In the genomic region with DNA sequence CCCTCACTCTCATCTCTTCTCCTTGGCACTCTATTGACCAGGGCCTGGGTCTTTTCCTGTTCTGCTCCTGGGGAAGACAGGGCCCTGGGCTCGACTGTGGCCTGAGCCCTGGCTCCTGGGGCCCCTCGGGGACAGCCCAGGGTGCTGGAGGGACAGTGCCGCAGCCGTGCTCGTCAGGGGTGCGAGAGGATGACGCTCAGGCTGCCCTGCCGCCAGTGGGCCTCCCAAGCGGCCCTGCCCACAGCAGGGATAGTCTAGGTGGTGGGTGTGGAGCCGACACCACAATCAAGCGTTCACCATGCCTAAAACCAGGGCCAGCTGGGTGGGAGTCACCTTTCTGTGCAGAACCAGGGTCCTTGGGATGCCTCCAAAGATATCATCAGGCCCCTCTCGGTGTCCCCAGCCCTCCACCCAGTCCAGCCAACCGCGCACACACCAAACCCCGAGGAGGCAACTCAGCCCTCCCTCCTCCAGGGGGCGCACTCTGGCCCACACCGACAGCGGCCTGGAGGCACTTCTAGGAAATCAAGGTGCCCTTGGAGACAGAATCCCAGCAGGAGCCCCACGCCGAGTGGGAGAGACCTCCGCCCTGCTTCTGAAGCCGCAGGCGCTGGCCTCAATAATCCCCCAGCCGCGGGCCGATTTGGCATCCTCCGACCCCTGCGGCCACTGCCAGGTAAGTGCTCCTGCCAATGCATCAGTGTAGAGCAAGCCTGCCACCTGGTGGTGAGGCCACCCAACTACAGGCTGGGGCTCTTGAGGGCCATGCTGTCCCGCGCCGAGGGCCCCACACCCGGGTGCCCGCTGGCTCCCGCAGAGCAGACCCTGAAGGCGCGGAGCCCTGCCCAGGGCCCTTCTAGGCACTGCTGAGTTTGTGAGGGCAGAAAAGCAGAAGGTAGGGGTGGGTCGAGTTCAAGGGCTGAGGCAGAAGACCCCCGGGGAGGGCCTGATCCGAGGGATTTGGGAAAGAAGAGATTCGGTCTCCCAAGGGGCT, we compare ENCODE assay signal across 8 cellular contexts.
DNase-seq lines count a peak whose midpoint lies in the region; ATAC-seq and TF ChIP-seq lines count a peak whose summit lies in the region.

No MANE protein-coding gene starts in this region.

- H3K27me3 ChIP-seq in GM06990 (replicated peaks; ENCODE audit: control insufficient read depth, insufficient read depth, low read length), result peaks cover 3% of the 10 kb centered on the region
- no peaks in the 10 kb centered on the region for H3K27me3 ChIP-seq in iPS-20b (ENCODE audit: insufficient read depth, low read length)

- no TSS peak for BruUV-seq in MCF 10A (replicated peaks; lab: Mats Ljungman, UMichigan)

- H3K4me1 ChIP-seq in iPS-20b (ENCODE audit: insufficient read depth, low read length), result 0 out of 2 replicates have a peak, but pooled peaks cover 2% of the 10 kb centered on the region

- DNase-seq in GM06990 (ENCODE audit: extremely low read depth, insufficient read length), result peak; percentile 59
- no peak for DNase-seq in HFFc6
- DNase-seq in NCI-H1105 treated with DMSO at 0.1 percent for 48 hours (lab: John Stamatoyannopoulos, UW), result peak; percentile 32
- DNase-seq in UCSD-AML1 (lab: John Stamatoyannopoulos, UW; ENCODE audit: unreplicated experiment), result peak; percentile 56
- DNase-seq in MCF 10A (ENCODE audit: unreplicated experiment), result peak; percentile 0
- peak; percentile 40 to 56 for DNase-seq in stimulated activated CD4-positive, alpha-beta T cell treated with anti-CD3 and anti-CD28 coated beads, Interleukin-15, amount 100 ng/mL, for 1 hour (ENCODE audit: low read depth in 1 of 2, low spot score in 1 of 2)

- H3K4me3 ChIP-seq in GM06990 (replicated peaks; ENCODE audit: low read depth, low read length), result no peak overlapping the region
- peak overlapping the region; percentile 82 for H3K4me3 ChIP-seq in iPS-20b (ENCODE audit: low read length)

- H3K27ac Mint-ChIP-seq in HFFc6, result no peak overlapping the region
- no peak overlapping the region for H3K27ac Mint-ChIP-seq in MCF 10A (ENCODE audit: low read depth, unreplicated experiment)

- peaks cover 26% of the 10 kb centered on the region for H3K9me3 Mint-ChIP-seq in HFFc6
- peaks cover 12% of the 10 kb centered on the region for H3K9me3 Mint-ChIP-seq in MCF 10A (ENCODE audit: unreplicated experiment)

- ATAC-seq in HG03095 (IDR thresholded peaks at IDR 0.05; ENCODE audit: unreplicated experiment), result no peak

- peak overlapping the region; percentile 79 for H3K9ac ChIP-seq in iPS-20b (ENCODE audit: low read depth, low read length)

- H3K4me1 Mint-ChIP-seq in HFFc6 (ENCODE audit: low read depth) (no peaks in the 10 kb centered on the region), MCF 10A (ENCODE audit: insufficient read depth, unreplicated experiment) (no peaks in the 10 kb centered on the region)

- H3K36me3 ChIP-seq in GM06990 (ENCODE audit: control insufficient read depth, insufficient read depth, low read length) (no peaks in the 10 kb centered on the region), iPS-20b (ENCODE audit: insufficient read depth, low read depth, low read length) (no peaks in the 10 kb centered on the region)

- H3K4me3 Mint-ChIP-seq in HFFc6 (no peak overlapping the region), MCF 10A (ENCODE audit: unreplicated experiment) (no peak overlapping the region)

- H3K9me3 ChIP-seq in iPS-20b (ENCODE audit: insufficient read depth, low read depth, low read length), result no peaks in the 10 kb centered on the region

- H3K36me3 Mint-ChIP-seq in HFFc6 (ENCODE audit: low read depth), result no peaks in the 10 kb centered on the region
- H3K36me3 Mint-ChIP-seq in MCF 10A (ENCODE audit: insufficient read depth, unreplicated experiment), result no peaks in the 10 kb centered on the region

- H3K27me3 Mint-ChIP-seq in HFFc6 (ENCODE audit: insufficient read depth) (no peaks in the 10 kb centered on the region), MCF 10A (ENCODE audit: insufficient read depth, unreplicated experiment) (no peaks in the 10 kb centered on the region)

- TF ChIP-seq CTCF in GM06990 (IDR thresholded peaks at IDR 0.05; ENCODE audit: insufficient read depth, low read length, poor library complexity, severe bottlenecking), result peak; percentile 84
- peak; percentile 67 for TF ChIP-seq CTCF in HFFc6 (IDR thresholded peaks at IDR 0.05)
- TF ChIP-seq CTCF in MCF 10A (IDR thresholded peaks at IDR 0.05; ENCODE audit: unreplicated experiment), result peak; percentile 53

- intact Hi-C loops in MCF 10A (cut with micrococcal nuclease), result no loop called here

- POLR2A ChIA-PET in MCF 10A (lab: Yijun Ruan, JAX), result no interaction called here

- CTCF ChIA-PET in MCF 10A (lab: Yijun Ruan, JAX), result interaction anchor here (0.6 to 0.7 kb wide), 3 partner anchors 21 to 945 kb away, joined by 3 to 5 read pairs (median 3); no protein-coding TSS in a partner anchor

- H3K27ac ChIP-seq in iPS-20b (ENCODE audit: low read length), result no peak overlapping the region
